23 cellular contexts compared by ENCODE assay signal in genomic region chr12:26242683-26243082, GRCh38. TPM values are rescaled to one million over a fixed set of nuclear protein-coding genes. Genes with fewer than 3 reads are reported as not detected.
"Had no signal": no experiment of that assay in that cellular context is flagged by ENCODE, and none has a peak within 500 bp of the region (broad histone marks: within the 10 kb centered on the region; RNA-seq: fewer than 3 reads in every experiment).

No MANE protein-coding gene starts in this region.

- H3K4me3 ChIP-seq: coronary artery, dorsolateral prefrontal cortex, esophagus muscularis mucosa, gastroesophageal sphincter, heart left ventricle, hepatocyte, left lung, lower lobe of right lung had no signal

- ATAC-seq: foreskin keratinocyte, gastroesophageal sphincter, heart left ventricle, left lung, left ventricle myocardium superior, lower lobe of right lung had no signal

- H3K9me3 Mint-ChIP-seq: mesothelial cell of epicardium had no signal

- H3K36me3 Mint-ChIP-seq: immature natural killer cell, mesothelial cell of epicardium had no signal

- H3K36me3 ChIP-seq: esophagus muscularis mucosa, gastroesophageal sphincter, heart left ventricle, left lung, lower lobe of right lung had no signal

- FAIRE-seq: endothelial cell of umbilical vein, frontal cortex, kidney had no signal

- H3K9me3 ChIP-seq: esophagus muscularis mucosa, gastroesophageal sphincter, heart left ventricle, left lung, lower lobe of right lung had no signal

- H3K27ac ChIP-seq: coronary artery, esophagus muscularis mucosa, foreskin keratinocyte, gastroesophageal sphincter, heart left ventricle, hepatocyte, left lung, lower lobe of right lung had no signal

- DNase-seq: cerebellar nuclear complex; dermis blood vessel endothelial cell; dorsolateral prefrontal cortex; effector CD4-positive, alpha-beta T cell; effector memory CD4-positive, alpha-beta T cell; foreskin keratinocyte; heart left ventricle; hypothalamus; immature natural killer cell; islet precursor cell; kidney; kidney glomerular epithelial cell; left lung; left ventricle myocardium superior; lower lobe of right lung; mesenchymal stem cell had no signal

- H3K4me1 ChIP-seq: left lung, lower lobe of right lung had no signal

- H3K27me3 ChIP-seq: esophagus muscularis mucosa, foreskin keratinocyte, gastroesophageal sphincter, heart left ventricle, hepatocyte had no signal

- H3K4me1 Mint-ChIP-seq: immature natural killer cell had no signal

- H3K27ac Mint-ChIP-seq: immature natural killer cell, mesothelial cell of epicardium had no signal

- H3K4me3 Mint-ChIP-seq: immature natural killer cell, mesothelial cell of epicardium had no signal

RNA-seq across cellular contexts. Expression of gene SSPN, which starts 47.3 kb away (rescaled TPM):
- polyA plus RNA-seq: immature natural killer cell had no signal
